ENCODE assay signal across 5 cellular contexts in genomic region chr2:9860922-9861580, GRCh38. TPM values are rescaled to one million over a fixed set of nuclear protein-coding genes. Genes with fewer than 3 reads are reported as not detected.
A peak's percentile ranks its signal among the peaks of the same experiment; 100 is the strongest.
DNase-seq lines count a peak whose midpoint lies in the region; ATAC-seq, FAIRE-seq and TF ChIP-seq lines count a peak whose summit lies in the region.
"Not testable (repeated sequence)": the region's sequence is repeated elsewhere in the genome, so short reads cannot be mapped to it uniquely, and the experiment has no call there.

No MANE protein-coding gene starts in this region.

- not testable (repeated sequence) for DNase-seq in Calu3; K562 (ENCODE audit: extremely low read depth in 1 of 4, low spot score in 3 of 4); endodermal cell; endothelial cell (ENCODE audit: low spot score)

- not testable (repeated sequence) for TF ChIP-seq POLR2A in K562 (conservative IDR thresholded peaks at IDR 0.05)

- not testable (repeated sequence) for H4K20me1 ChIP-seq in K562 (replicated peaks; ENCODE audit: control insufficient read depth, insufficient read depth, low read length)

- H3K9me3 Mint-ChIP-seq in Calu3 (ENCODE audit: low read depth, unreplicated experiment) (peaks cover 33% of the 10 kb centered on the region), endodermal cell (peaks cover 88% of the 10 kb centered on the region), endothelial cell (ENCODE audit: unreplicated experiment) (peaks cover 32% of the 10 kb centered on the region)
- peaks cover 13% of the 10 kb centered on the region for H3K9me3 Mint-ChIP-seq in activated naive CD4-positive, alpha-beta T cell treated with anti-CD3 and anti-CD28 coated beads, Interleukin-2, amount 50 U/mL, for 24 hours

- H3K9me3 ChIP-seq in K562 (replicated peaks; ENCODE audit: control insufficient read depth, insufficient read depth, low read depth, low read length), result peaks cover 15% of the 10 kb centered on the region
- H3K9me3 ChIP-seq in endodermal cell (ENCODE audit: control insufficient read depth, low read length), result peaks cover 63% of the 10 kb centered on the region

- not testable (repeated sequence) for H3K4me3 Mint-ChIP-seq in Calu3 (ENCODE audit: low read depth, unreplicated experiment); activated naive CD4-positive, alpha-beta T cell treated with anti-CD3 and anti-CD28 coated beads, Interleukin-2, amount 50 U/mL, for 24 hours; endodermal cell
- peak overlapping the region; percentile 82 for H3K4me3 Mint-ChIP-seq in endothelial cell (ENCODE audit: unreplicated experiment)

- H3K9ac ChIP-seq in K562 (ENCODE audit: insufficient read depth in 1 of 2, low read depth in 2 of 2, low read length in 2 of 2); endodermal cell (ENCODE audit: extremely low read depth, low read length, poor library complexity, severe bottlenecking): not testable (repeated sequence)

- not testable (repeated sequence) for FAIRE-seq in K562 (lab: Jason Lieb, UNC)

- TF ChIP-seq EP300 in K562 (IDR thresholded peaks at IDR 0.05; ENCODE audit: low read length), result not testable (repeated sequence)

- peak overlapping the region; percentile 10 for H3K27ac Mint-ChIP-seq in Calu3 (ENCODE audit: unreplicated experiment)
- peak overlapping the region; percentile 55 for H3K27ac Mint-ChIP-seq in activated naive CD4-positive, alpha-beta T cell treated with anti-CD3 and anti-CD28 coated beads, Interleukin-2, amount 50 U/mL, for 24 hours
- H3K27ac Mint-ChIP-seq in endodermal cell; endothelial cell (ENCODE audit: unreplicated experiment): not testable (repeated sequence)

- not testable (repeated sequence) for H3K27me3 ChIP-seq in K562 (ENCODE audit: control insufficient read depth in 2 of 2, insufficient read depth in 2 of 2, low read length in 2 of 2); endodermal cell (ENCODE audit: control insufficient read depth, insufficient read depth, low read length, poor library complexity, severe bottlenecking)

- not testable (repeated sequence) for ATAC-seq in K562

- in situ Hi-C loops in K562 (cut with MboI), result not testable (repeated sequence)

- not testable (repeated sequence) for TF ChIP-seq RAD21 in K562 (CRISPR knock-in tag; conservative IDR thresholded peaks at IDR 0.05 in 1 of 2, IDR thresholded peaks at IDR 0.05 in 1 of 2)

- not testable (repeated sequence) for BruUV-seq in Calu3 (replicated peaks; lab: Mats Ljungman, UMichigan); K562 (replicated peaks; lab: Mats Ljungman, UMichigan)

- not testable (repeated sequence) for H2AFZ ChIP-seq in K562 (ENCODE audit: low read depth, low read length)

- not testable (repeated sequence) for H3K4me3 ChIP-seq in K562
- H3K4me3 ChIP-seq in endodermal cell (ENCODE audit: low read length), result peak overlapping the region; percentile 37

- H3K4me2 ChIP-seq in K562 (ENCODE audit: insufficient read depth, low read length), result not testable (repeated sequence)

- not testable (repeated sequence) for H3K9me1 ChIP-seq in K562 (ENCODE audit: control insufficient read depth, insufficient read depth, low read length)

- H3K27me3 Mint-ChIP-seq in Calu3 (ENCODE audit: unreplicated experiment); activated naive CD4-positive, alpha-beta T cell treated with anti-CD3 and anti-CD28 coated beads, Interleukin-2, amount 50 U/mL, for 24 hours; endodermal cell (ENCODE audit: insufficient read depth); endothelial cell (ENCODE audit: unreplicated experiment): not testable (repeated sequence)

- intact Hi-C loops in Calu3 (cut with micrococcal nuclease; ENCODE audit: unreplicated experiment); K562 (cut with micrococcal nuclease): not testable (repeated sequence)

- not testable (repeated sequence) for TF ChIP-seq CTCF in Calu3 (IDR thresholded peaks at IDR 0.05; ENCODE audit: unreplicated experiment); K562 (IDR thresholded peaks at IDR 0.05 in 2 of 3, conservative IDR thresholded peaks at IDR 0.05 in 1 of 3; ENCODE audit: insufficient read depth in 2 of 3, low read depth in 1 of 3, low read length in 3 of 3); endodermal cell (conservative IDR thresholded peaks at IDR 0.05); endothelial cell (IDR thresholded peaks at IDR 0.05; ENCODE audit: unreplicated experiment)

- not testable (repeated sequence) for H3K4me1 ChIP-seq in K562 (replicated peaks in 1 of 2; ENCODE audit: control insufficient read depth in 2 of 2, insufficient read depth in 2 of 2, low read length in 2 of 2); endodermal cell (ENCODE audit: control insufficient read depth, insufficient read depth, low read length)

- not testable (repeated sequence) for H3K79me2 ChIP-seq in K562 (ENCODE audit: control insufficient read depth, insufficient read depth, low read length)

- CTCF ChIA-PET in Calu3 (lab: Charles Lee); K562 (lab: Yijun Ruan, JAX; ENCODE audit: low intra/inter-chr PET ratio): not testable (repeated sequence)

- WGBS in K562 (ENCODE audit: insufficient coverage, low coverage, missing lambda C conversion rate), result 95% methylated on average over 20 of the region's 21 CpGs
- WGBS in endodermal cell (ENCODE audit: insufficient coverage in 1 of 2, insufficient read length in 1 of 2), 2 experiments, result 97 to 100% methylated on average over 6 to 21 of the region's 21 CpGs

- not testable (repeated sequence) for H3K27ac ChIP-seq in K562 (ENCODE audit: extremely low read depth, low read depth, low read length); endodermal cell (ENCODE audit: low read depth, low read length)

- peaks cover 33% of the 10 kb centered on the region for H3K36me3 Mint-ChIP-seq in Calu3 (ENCODE audit: insufficient read depth, unreplicated experiment)
- peaks cover 38% of the 10 kb centered on the region for H3K36me3 Mint-ChIP-seq in activated naive CD4-positive, alpha-beta T cell treated with anti-CD3 and anti-CD28 coated beads, Interleukin-2, amount 50 U/mL, for 24 hours
- peaks cover 67% of the 10 kb centered on the region for H3K36me3 Mint-ChIP-seq in endodermal cell (ENCODE audit: low read depth)
- H3K36me3 Mint-ChIP-seq in endothelial cell (ENCODE audit: low read depth, unreplicated experiment), result peaks cover 68% of the 10 kb centered on the region

- H3K4me1 Mint-ChIP-seq in Calu3 (ENCODE audit: low read depth, unreplicated experiment); activated naive CD4-positive, alpha-beta T cell treated with anti-CD3 and anti-CD28 coated beads, Interleukin-2, amount 50 U/mL, for 24 hours; endodermal cell; endothelial cell (ENCODE audit: unreplicated experiment): not testable (repeated sequence)

- H3K36me3 ChIP-seq in K562 (ENCODE audit: control insufficient read depth, insufficient read depth, low read length) (peaks cover 22% of the 10 kb centered on the region), endodermal cell (ENCODE audit: control insufficient read depth, insufficient read depth, low read length) (peaks cover 58% of the 10 kb centered on the region)

- POLR2A ChIA-PET in K562 (lab: Yijun Ruan, JAX), result interaction anchor here (1.2 kb wide), 1 partner anchor 10 kb away, joined by 3 read pairs; no protein-coding TSS in a partner anchor

TF ChIP-seq in K562, 482 proteins besides CTCF, POLR2A, EP300 and RAD21:
- TF ChIP-seq ZNF41 (CRISPR knock-in tag; conservative IDR thresholded peaks at IDR 0.05), result peak; percentile 84

RNA-seq across cellular contexts. Expression of gene TAF1B, which starts 17.8 kb away (rescaled TPM):
- total RNA-seq in Calu3 (2022) (17.8 and 23.0 TPM in 2 replicates), K562 (2014; rRNA removed) (8.8 and 15.3 TPM in 2 replicates), K562 (2014; rRNA removed; fragmentation: Illumina TruSeq; extraction: Trizol) (25.1 and 28.4 TPM in 2 replicates), K562 (2015; rRNA removed; fragmentation: Illumina TruSeq; extraction: Trizol) (24.3 and 24.8 TPM in 2 replicates), K562 (2021) (20.4 and 20.7 TPM in 2 replicates), endodermal cell (10 to 100 TPM; 36.2 to 41.9 TPM), endothelial cell (ENCODE audit: unreplicated experiment) (19.5 TPM)
- 21.8 and 60.0 TPM in 2 replicates for total RNA-seq in K562 (2011; cell fraction: chromatin; rRNA removed; ENCODE audit: low replicate concordance)
- total RNA-seq in K562 (2011; cell fraction: nucleolus; rRNA removed), result 8.7 and 11.8 TPM in 2 replicates
- 28.4 and 35.4 TPM in 2 replicates for total RNA-seq in K562 (2011; cell fraction: nucleoplasm; rRNA removed)
- polyA plus RNA-seq in K562 (2011; rRNA removed) (11.5 and 17.3 TPM in 2 replicates), K562 (2014; fragmentation: Illumina TruSeq; extraction: Trizol) (15.0 and 16.8 TPM in 2 replicates), K562 (2014; fragmentation: Nextera tagmentation; extraction: Ambion mirVana) (10 to 100 TPM; 13.2 to 17.4 TPM), K562 (2014; rRNA removed) (9.9 and 12.9 TPM in 2 replicates)
- 3.0 and 4.9 TPM in 2 replicates for polyA plus RNA-seq in K562 (2011; cell fraction: cytosol; rRNA removed)
- polyA plus RNA-seq in K562 (2011; cell fraction: nucleus; rRNA removed), result 10.8 and 13.1 TPM in 2 replicates
- 9.6 and 9.9 TPM in 2 replicates for polyA plus RNA-seq in K562 (2012)
- 27.9 and 37.5 TPM in 2 replicates for polyA minus RNA-seq in K562 (2011; rRNA and poly(A)+ RNA removed)
- polyA minus RNA-seq in K562 (2011; cell fraction: cytosol; rRNA and poly(A)+ RNA removed), result 11.2 and 13.0 TPM in 2 replicates
- 26.1 and 43.8 TPM in 2 replicates for polyA minus RNA-seq in K562 (2011; cell fraction: nucleus; rRNA and poly(A)+ RNA removed)
- polyA plus RNA-seq in endodermal cell (2013, experiment 1 of 2), result 33.5 TPM
- 35.1 TPM for polyA plus RNA-seq in endodermal cell (2013, experiment 2 of 2)
